Comparison of ENCODE assay signal across 9 cellular contexts in the genomic region with DNA sequence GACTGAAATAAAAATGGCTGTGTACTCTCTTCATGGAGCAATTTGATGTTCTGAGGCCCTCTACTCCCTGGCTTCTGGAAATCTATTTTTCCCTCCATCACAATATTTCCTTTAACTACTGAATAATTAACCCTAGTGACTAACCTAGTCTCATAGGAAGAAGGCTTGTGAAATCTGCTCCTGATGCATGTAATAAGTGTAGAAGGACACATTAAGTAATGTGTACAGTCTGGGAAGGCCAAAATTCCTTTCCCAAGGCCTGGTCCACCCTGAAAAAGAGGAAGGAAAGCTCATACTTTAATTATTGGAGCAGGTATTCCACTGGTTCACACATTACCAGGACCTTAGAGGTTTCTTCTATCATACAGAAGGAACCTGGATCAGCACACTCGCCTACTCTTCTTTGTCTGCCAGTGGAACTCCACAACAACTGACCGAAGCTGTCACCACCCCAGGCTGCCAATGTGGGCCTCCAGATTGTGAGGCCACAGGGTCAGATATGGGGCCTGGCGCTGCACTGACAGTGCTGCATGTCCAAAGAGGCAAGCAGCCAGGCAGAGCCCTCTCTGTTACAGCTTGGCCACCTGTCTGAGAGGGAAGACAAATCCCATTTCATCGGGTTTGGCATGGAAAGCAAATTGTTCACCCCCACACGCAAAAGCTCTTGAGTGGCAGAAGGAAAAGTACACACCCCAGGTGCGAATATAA. TPM values are rescaled to one million over a fixed set of nuclear protein-coding genes. Genes with fewer than 3 reads are reported as not detected.
DNase-seq lines count a peak whose midpoint lies in the region; ATAC-seq, FAIRE-seq and TF ChIP-seq lines count a peak whose summit lies in the region.
"Had no signal": no experiment of that assay in that cellular context is flagged by ENCODE, and none has a peak within 500 bp of the region (broad histone marks: within the 10 kb centered on the region; RNA-seq: fewer than 3 reads in every experiment).

No MANE protein-coding gene starts in this region.

- peak overlapping the region; percentile 16 for H3K27ac Mint-ChIP-seq in mesothelial cell of epicardium

- H3K9ac ChIP-seq in BLaER1 treated with 17β-estradiol and CSF1 and Interleukin-3, amounts not matched to agents 10 nM and 100 nM, result peak overlapping the region in 8 of 11 experiments; percentile 10 to 63 (median 54); a peak in 13 of 22 replicates
- peak overlapping the region in 1 of 2 donors; percentile 7 for H3K9ac ChIP-seq in colonic mucosa (ENCODE audit: low read depth in 2 of 2, low read length in 2 of 2)

- H3K27me3 Mint-ChIP-seq in mesothelial cell of epicardium (ENCODE audit: low read depth), result no peaks in the 10 kb centered on the region

- H3K4me3 ChIP-seq in BLaER1 treated with 17β-estradiol and CSF1 and Interleukin-3, amounts not matched to agents 10 nM and 100 nM, result peak overlapping the region in 2 of 10 experiments; percentile 1 to 8; a peak in 3 of 20 replicates
- H3K4me3 ChIP-seq in colonic mucosa (no peak overlapping the region), uterus (no peak overlapping the region)
- H3K4me3 ChIP-seq: mucosa of descending colon had no signal

- peak overlapping the region; percentile 74 to 88 (median 82) for H3K4me2 ChIP-seq in BLaER1 treated with 17β-estradiol and CSF1 and Interleukin-3, amounts not matched to agents 10 nM and 100 nM

- peak overlapping the region in 9 of 11 experiments; percentile 21 to 82 (median 75); a peak in 17 of 22 replicates for H3K27ac ChIP-seq in BLaER1 treated with 17β-estradiol and CSF1 and Interleukin-3, amounts not matched to agents 10 nM and 100 nM
- H3K27ac ChIP-seq in colonic mucosa (peak overlapping the region; percentile 51), uterus (peak overlapping the region in 1 of 2 donors; percentile 53)

- peaks cover 0 to 8% (median 0%) of the 10 kb centered on the region in 11 experiments; a peak in 2 of 22 replicates for H3K36me3 ChIP-seq in BLaER1 treated with 17β-estradiol and CSF1 and Interleukin-3, amounts not matched to agents 10 nM and 100 nM
- H3K36me3 ChIP-seq in colonic mucosa (no peaks in the 10 kb centered on the region), uterus (no peaks in the 10 kb centered on the region)

- no peaks in the 10 kb centered on the region for H3K27me3 ChIP-seq in BLaER1 treated with 17β-estradiol and CSF1 and Interleukin-3, amounts not matched to agents 10 nM and 100 nM
- H3K27me3 ChIP-seq in colonic mucosa, result no peaks in the 10 kb centered on the region
- H3K27me3 ChIP-seq in uterus, result no peaks in the 10 kb centered on the region

- H3K9me3 Mint-ChIP-seq in mesothelial cell of epicardium, result no peaks in the 10 kb centered on the region

- no peak for TF ChIP-seq POLR2A in uterus (IDR thresholded peaks at IDR 0.05)

- peaks cover 76 to 91% (median 84%) of the 10 kb centered on the region in 10 experiments for H3K4me1 ChIP-seq in BLaER1 treated with 17β-estradiol and CSF1 and Interleukin-3, amounts not matched to agents 10 nM and 100 nM
- H3K4me1 ChIP-seq in colonic mucosa, result peaks cover 25% of the 10 kb centered on the region
- H3K4me1 ChIP-seq in uterus, result no peaks in the 10 kb centered on the region

- H3K4me1 Mint-ChIP-seq in mesothelial cell of epicardium, result peaks cover 17% of the 10 kb centered on the region

- DNase-seq in RCC 7860 (ENCODE audit: low spot score) (peak; percentile 83), colonic mucosa (no peak), mesothelial cell of epicardium (ENCODE audit: low spot score in 2 of 2, unreplicated experiment in 2 of 2) (no peak), Kasumi-1 (lab: John Stamatoyannopoulos, UW) (no peak), uterus (no peak), GM19240 (ENCODE audit: insufficient read length, low spot score) (no peak)

- ATAC-seq in HG02870 (IDR thresholded peaks at IDR 0.05; ENCODE audit: unreplicated experiment), result no peak

- intact Hi-C loops in colonic mucosa (cut with DNase I), result no loop called here
- intact Hi-C loops in uterus (cut with DNase I; ENCODE audit: low total_unique reads), result no loop called here

- TF ChIP-seq CTCF in colonic mucosa (IDR thresholded peaks at IDR 0.05) (no peak), mesothelial cell of epicardium (IDR thresholded peaks at IDR 0.05; ENCODE audit: unreplicated experiment) (no peak), uterus (IDR thresholded peaks at IDR 0.05) (no peak)

- no peak overlapping the region for H3K4me3 Mint-ChIP-seq in mesothelial cell of epicardium

- H3K9me3 ChIP-seq in BLaER1 treated with 17β-estradiol and CSF1 and Interleukin-3, amounts not matched to agents 10 nM and 100 nM (replicated peaks in 1 of 11), result peaks cover 0 to 10% (median 0%) of the 10 kb centered on the region in 11 experiments; a peak in 5 of 22 replicates
- H3K9me3 ChIP-seq in colonic mucosa (no peaks in the 10 kb centered on the region), uterus (no peaks in the 10 kb centered on the region)
- H3K9me3 ChIP-seq: mucosa of descending colon had no signal

- no peaks in the 10 kb centered on the region for H4K20me1 ChIP-seq in BLaER1 treated with 17β-estradiol and CSF1 and Interleukin-3, amounts not matched to agents 10 nM and 100 nM

- peak; percentile 88 for FAIRE-seq in RCC 7860 (lab: Jason Lieb, UNC)

- peaks cover 13% of the 10 kb centered on the region for H3K36me3 Mint-ChIP-seq in mesothelial cell of epicardium

RNA-seq across cellular contexts. Expression of a gene that starts 54.4 kb away (rescaled TPM):
- 10 to 100 TPM; 17.2 to 18.2 TPM for total RNA-seq in colonic mucosa
- total RNA-seq in mesothelial cell of epicardium, result 37.2 to 42.9 TPM (median 38.3 TPM) in 3 replicates
- 10 to 100 TPM in 3 of 4 donors, 1 to 10 TPM in 1; 7.2 to 42.9 (median 34.3) TPM for total RNA-seq in uterus
